Comparison of ENCODE assay signal across 20 cellular contexts in genomic region chr3:28068342-28068741, GRCh38.
"Had no signal": no experiment of that assay in that cellular context is flagged by ENCODE, and none has a peak within 500 bp of the region (broad histone marks: within the 10 kb centered on the region; RNA-seq: fewer than 3 reads in every experiment).

No MANE protein-coding gene starts in this region.

- H3K9me3 ChIP-seq: SJSA1 had no signal

- H3K27me3 Mint-ChIP-seq: IgD-negative memory B cell had no signal

- H3K27ac Mint-ChIP-seq: IgD-negative memory B cell had no signal

- ATAC-seq: K562 had no signal

- H3K4me3 ChIP-seq: K562, SJSA1, SK-N-MC had no signal

- DNase-seq: Kasumi-1, MM.1S, NCI-H1092 treated with DMSO at 0.1 percent for 48 hours, NCI-H1436, NCI-H187, NCI-H2029, NCI-H2171, NCI-H226, NCI-H446, NCI-H510A, NCI-H524 treated with DMSO at 0.1 percent for 48 hours, NCI-H69, NCI-H774, Right ventricle myocardium superior, RPMI8226, SIG-M5 had no signal

- H3K4me1 Mint-ChIP-seq: IgD-negative memory B cell had no signal

- H3K4me1 ChIP-seq: SJSA1 had no signal

- H3K36me3 ChIP-seq: SJSA1 had no signal

- H3K4me3 Mint-ChIP-seq: IgD-negative memory B cell had no signal

- H3K36me3 Mint-ChIP-seq: IgD-negative memory B cell had no signal
